Comparison of ENCODE assay signal across 8 cellular contexts in genomic region chr12:6606331-6607131, GRCh38. TPM values are rescaled to one million over a fixed set of nuclear protein-coding genes. Genes with fewer than 3 reads are reported as not detected.
DNase-seq lines count a peak whose midpoint lies in the region; ATAC-seq lines count a peak whose summit lies in the region.

No MANE protein-coding gene starts in this region.

- in situ Hi-C loops in SK-MEL-5 (cut with HindIII; ENCODE audit: low pct_unique_long_range_greater_than_20kb, low sequenced_read_pairs) = no loop called here

- peaks cover 52% of the 10 kb centered on the region for H3K4me1 Mint-ChIP-seq in activated naive CD8-positive, alpha-beta T cell treated with anti-CD3 and anti-CD28 coated beads, Interleukin-2, amount 50 U/mL, for 24 hours

- intact Hi-C loops in left cardiac atrium (cut with DNase I) = loop anchor here in 1 of 2 donors (5.0 kb wide), 1 partner anchor 39 kb away; the partner anchor contains the start of gene NOP2
- intact Hi-C loops in posterior cingulate gyrus (cut with DNase I) = loop anchor here (2.0 kb wide), 1 partner anchor 38 kb away; the partner anchor contains the start of gene NOP2

- H3K36me3 Mint-ChIP-seq in activated naive CD8-positive, alpha-beta T cell treated with anti-CD3 and anti-CD28 coated beads, Interleukin-2, amount 50 U/mL, for 24 hours (ENCODE audit: low read depth) = peaks cover 39% of the 10 kb centered on the region

- H3K4me3 Mint-ChIP-seq in activated naive CD8-positive, alpha-beta T cell treated with anti-CD3 and anti-CD28 coated beads, Interleukin-2, amount 50 U/mL, for 24 hours = no peak overlapping the region

- DNase-seq in NCI-H82 (lab: John Stamatoyannopoulos, UW) = peak; percentile 66
- no peak for DNase-seq in NCI-H82 treated with DMSO at 0.1 percent for 48 hours (lab: John Stamatoyannopoulos, UW; ENCODE audit: unreplicated experiment)
- peak; percentile 32 for DNase-seq in SK-MEL-5 (ENCODE audit: low read depth, low spot score)
- DNase-seq in activated naive CD8-positive, alpha-beta T cell treated with anti-CD3 and anti-CD28 coated beads, Interleukin-2, amount 50 U/mL, for 24 hours = peak; percentile 73
- peak; percentile 84 for DNase-seq in left cardiac atrium
- DNase-seq in posterior cingulate gyrus = peak in 9 of 10 donors; percentile 28 to 89 (median 57)
- no peak for DNase-seq in NCI-H2107 (lab: John Stamatoyannopoulos, UW)

- no peaks in the 10 kb centered on the region for H3K9me3 Mint-ChIP-seq in activated naive CD8-positive, alpha-beta T cell treated with anti-CD3 and anti-CD28 coated beads, Interleukin-2, amount 50 U/mL, for 24 hours

- H3K27ac Mint-ChIP-seq in activated naive CD8-positive, alpha-beta T cell treated with anti-CD3 and anti-CD28 coated beads, Interleukin-2, amount 50 U/mL, for 24 hours = peak overlapping the region; percentile 85

- H3K27me3 Mint-ChIP-seq in activated naive CD8-positive, alpha-beta T cell treated with anti-CD3 and anti-CD28 coated beads, Interleukin-2, amount 50 U/mL, for 24 hours = no peaks in the 10 kb centered on the region

- ATAC-seq in activated naive CD8-positive, alpha-beta T cell treated with anti-CD3 and anti-CD28 coated beads, Interleukin-2, amount 50 U/mL, for 24 hours = peak; percentile 14
- ATAC-seq in left cardiac atrium (peak; percentile 53 to 56), GM19035 (IDR thresholded peaks at IDR 0.05; ENCODE audit: unreplicated experiment) (no peak)

RNA-seq across cellular contexts. Expression of gene CHD4, which starts 0.6 kb away (rescaled TPM):
- total RNA-seq in SK-MEL-5 (2014; rRNA removed; shearing (Covaris generic)) = 154 TPM in 2 replicates
- 134 and 153 TPM in 2 replicates for polyA plus RNA-seq in SK-MEL-5 (2015; cell fraction: cytosol; rRNA removed)
- polyA plus RNA-seq in SK-MEL-5 (2015; cell fraction: nucleus; rRNA removed) = 228 and 263 TPM in 2 replicates
- total RNA-seq in left cardiac atrium = 100 to 1,000 TPM; 117 to 151 TPM

RNA-seq across cellular contexts. Expression of gene LPAR5, which starts 29.2 kb away (rescaled TPM):
- total RNA-seq in SK-MEL-5 (2014; rRNA removed; shearing (Covaris generic)) = 0.11 TPM in 1 of 2 replicates, not detected in the other
- polyA plus RNA-seq in SK-MEL-5 (2015; cell fraction: cytosol; rRNA removed) = 0.20 and 0.24 TPM in 2 replicates
- not detected in 2 replicates for polyA plus RNA-seq in SK-MEL-5 (2015; cell fraction: nucleus; rRNA removed)
- 1 to 10 TPM; 1.8 to 2.9 TPM for total RNA-seq in left cardiac atrium

RNA-seq across cellular contexts. Expression of gene NOP2, which starts 38.4 kb away (rescaled TPM):
- 63.6 and 77.1 TPM in 2 replicates for total RNA-seq in SK-MEL-5 (2014; rRNA removed; shearing (Covaris generic))
- polyA plus RNA-seq in SK-MEL-5 (2015; cell fraction: cytosol; rRNA removed) = 47.5 and 57.9 TPM in 2 replicates
- 687 and 761 TPM in 2 replicates for polyA plus RNA-seq in SK-MEL-5 (2015; cell fraction: nucleus; rRNA removed)
- total RNA-seq in left cardiac atrium = 10 to 100 TPM; 16.0 to 30.5 TPM

RNA-seq across cellular contexts. Expression of gene ACRBP, which starts 40.7 kb away (rescaled TPM):
- 0.21 and 0.37 TPM in 2 replicates for total RNA-seq in SK-MEL-5 (2014; rRNA removed; shearing (Covaris generic))
- 0.21 TPM in 1 of 2 replicates, not detected in the other for polyA plus RNA-seq in SK-MEL-5 (2015; cell fraction: cytosol; rRNA removed)
- polyA plus RNA-seq in SK-MEL-5 (2015; cell fraction: nucleus; rRNA removed) = 1.2 and 1.3 TPM in 2 replicates
- under 1 TPM; 0.60 to 0.88 TPM for total RNA-seq in left cardiac atrium

RNA-seq across cellular contexts. Expression of gene IFFO1, which starts 50.7 kb away (rescaled TPM):
- total RNA-seq in SK-MEL-5 (2014; rRNA removed; shearing (Covaris generic)) = 6.2 and 7.5 TPM in 2 replicates
- 10.1 and 13.0 TPM in 2 replicates for polyA plus RNA-seq in SK-MEL-5 (2015; cell fraction: cytosol; rRNA removed)
- 196 and 209 TPM in 2 replicates for polyA plus RNA-seq in SK-MEL-5 (2015; cell fraction: nucleus; rRNA removed)
- total RNA-seq in left cardiac atrium = 10 to 100 TPM; 18.1 to 19.5 TPM

Comparison
In these comparisons a context has a peak if more than half of its experiments do, and no peak if none do; other contexts are left out.
1. DNase-seq: peak in NCI-H82 (single experiment), SK-MEL-5 (single experiment), activated naive CD8-positive, alpha-beta T cell treated with anti-CD3 and anti-CD28 coated beads, Interleukin-2, amount 50 U/mL, for 24 hours (single experiment), left cardiac atrium (single experiment) and posterior cingulate gyrus (9 of 10); none in NCI-H82 treated with DMSO at 0.1 percent for 48 hours (single experiment) and NCI-H2107 (single experiment).